17 cellular contexts compared by ENCODE assay signal in the genomic region with DNA sequence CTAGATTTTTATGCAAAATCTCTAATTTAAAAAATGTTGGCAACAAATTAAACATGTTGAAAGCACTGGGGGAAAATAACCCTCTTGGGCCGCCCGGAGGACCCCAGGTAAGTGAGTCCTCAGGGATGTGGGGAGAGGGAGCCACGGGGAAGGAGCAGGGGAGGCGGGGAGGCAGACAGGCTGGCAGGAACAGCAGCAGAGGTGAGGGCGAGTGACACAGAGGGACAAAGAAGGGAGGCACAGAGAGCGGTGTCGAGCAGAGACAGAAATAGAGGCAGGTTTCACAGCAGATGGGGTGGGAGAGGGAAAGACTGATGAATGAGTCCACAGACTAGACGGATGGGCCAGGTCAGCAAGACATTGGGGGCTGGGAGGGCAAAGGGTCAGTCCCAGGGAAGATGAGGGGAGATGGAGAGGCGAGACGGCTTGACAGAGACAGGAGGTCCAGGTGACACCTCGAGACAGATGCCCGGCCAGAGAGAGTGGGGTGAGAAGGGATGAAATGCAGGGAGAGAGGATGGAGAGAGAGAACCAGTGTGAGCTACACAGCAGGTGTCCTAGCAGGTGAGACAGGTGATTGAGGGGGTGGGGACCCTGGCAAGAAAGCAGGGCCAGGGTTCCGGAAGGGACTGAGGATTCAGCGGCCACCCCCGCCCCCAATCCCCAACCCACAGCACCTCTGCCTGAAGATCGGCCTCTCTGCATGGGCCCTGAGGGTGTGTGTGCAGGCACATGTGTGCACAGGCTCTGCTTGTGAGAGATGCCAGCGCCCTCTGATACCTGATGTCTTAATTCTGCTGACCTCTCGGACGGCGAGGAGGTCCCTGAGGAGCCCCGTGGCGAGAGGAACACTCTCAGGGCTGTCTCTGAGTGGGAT. TPM values are rescaled to one million over a fixed set of nuclear protein-coding genes. Genes with fewer than 3 reads are reported as not detected.
"Had no signal": no experiment of that assay in that cellular context is flagged by ENCODE, and none has a peak within 500 bp of the region (broad histone marks: within the 10 kb centered on the region; RNA-seq: fewer than 3 reads in every experiment).

No MANE protein-coding gene starts in this region.

- ATAC-seq: effector memory CD8-positive, alpha-beta T cell had no signal

- H3K9me3 Mint-ChIP-seq: activated naive CD4-positive, alpha-beta T cell treated with anti-CD3 and anti-CD28 coated beads, Interleukin-2, amount 50 U/mL, for 72 hours; activated T-cell treated with anti-CD3 and anti-CD28 coated beads, Interleukin-2, amount 50 U/mL, for 72 hours; central memory CD8-positive, alpha-beta T cell; effector memory CD8-positive, alpha-beta T cell; stimulated activated effector memory CD8-positive, alpha-beta T cell treated with anti-CD3 and anti-CD28 coated beads, Interleukin-12 subunit alpha, Interleukin-12 subunit beta, amount 100 ng/mL, for 72 hours had no signal

- H3K4me3 Mint-ChIP-seq: central memory CD8-positive, alpha-beta T cell; stimulated activated effector memory CD8-positive, alpha-beta T cell treated with anti-CD3 and anti-CD28 coated beads, Interleukin-12 subunit alpha, Interleukin-12 subunit beta, amount 100 ng/mL, for 72 hours had no signal

- H3K27ac Mint-ChIP-seq: activated naive CD4-positive, alpha-beta T cell treated with anti-CD3 and anti-CD28 coated beads, Interleukin-2, amount 50 U/mL, for 72 hours; activated T-cell treated with anti-CD3 and anti-CD28 coated beads, Interleukin-2, amount 50 U/mL, for 72 hours; effector memory CD8-positive, alpha-beta T cell; stimulated activated effector memory CD8-positive, alpha-beta T cell treated with anti-CD3 and anti-CD28 coated beads, Interleukin-12 subunit alpha, Interleukin-12 subunit beta, amount 100 ng/mL, for 72 hours had no signal

- DNase-seq: activated CD4-positive, alpha-beta T cell treated with anti-CD3 and anti-CD28 coated beads for 4 hours; activated CD8-positive, alpha-beta memory T cell treated with anti-CD3 and anti-CD28 coated beads, Interleukin-2, amount 50 U/mL, for 48 hours; activated gamma-delta T cell; activated T-cell treated with anti-CD3 and anti-CD28 coated beads, Interleukin-2, amount 50 U/mL, for 72 hours; amygdala; brain microvascular endothelial cell; cortex of kidney; effector memory CD8-positive, alpha-beta T cell; erythroblast; kidney glomerular epithelial cell; T-helper 2 cell; thyroid gland had no signal

- H3K36me3 Mint-ChIP-seq: activated naive CD4-positive, alpha-beta T cell treated with anti-CD3 and anti-CD28 coated beads, Interleukin-2, amount 50 U/mL, for 72 hours; stimulated activated effector memory CD8-positive, alpha-beta T cell treated with anti-CD3 and anti-CD28 coated beads, Interleukin-12 subunit alpha, Interleukin-12 subunit beta, amount 100 ng/mL, for 72 hours had no signal

RNA-seq across cellular contexts. Expression of a gene that starts 3.8 kb away (rescaled TPM):
- total RNA-seq: activated naive CD4-positive, alpha-beta T cell treated with anti-CD3 and anti-CD28 coated beads, Interleukin-2, amount 50 U/mL, for 72 hours had no signal

RNA-seq across cellular contexts. Expression of a gene that starts 50.8 kb away (rescaled TPM):
- total RNA-seq: activated naive CD4-positive, alpha-beta T cell treated with anti-CD3 and anti-CD28 coated beads, Interleukin-2, amount 50 U/mL, for 72 hours; activated T-cell treated with anti-CD3 and anti-CD28 coated beads, Interleukin-2, amount 50 U/mL, for 72 hours; lower leg skin; posterior vena cava; thyroid gland had no signal
